Comparison of ENCODE assay signal across 34 cellular contexts in the genomic region with DNA sequence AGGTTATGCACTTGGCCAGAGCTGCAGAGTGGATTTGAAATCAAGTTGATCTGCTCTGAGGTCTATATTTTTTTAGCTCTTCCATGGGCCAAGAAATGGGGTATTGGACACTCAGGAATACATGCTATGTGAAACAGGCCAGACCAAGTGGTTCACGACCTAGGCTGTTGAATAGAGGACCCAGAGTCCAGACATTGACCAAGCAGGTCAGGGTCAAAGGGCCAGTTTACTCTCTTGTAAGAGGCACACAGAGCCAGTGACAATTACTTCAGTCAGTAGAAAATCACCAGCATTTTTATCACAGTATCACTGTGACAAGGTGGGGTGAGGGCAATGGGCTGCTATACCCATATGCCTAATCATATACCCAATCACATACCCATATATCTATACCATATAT.
"Had no signal": no experiment of that assay in that cellular context is flagged by ENCODE, and none has a peak within 500 bp of the region (broad histone marks: within the 10 kb centered on the region; RNA-seq: fewer than 3 reads in every experiment).

No MANE protein-coding gene starts in this region.

- H3K4me3 ChIP-seq: MG63 had no signal

- H3K27me3 ChIP-seq: MG63 had no signal

- H3K4me2 ChIP-seq: KMS-11 had no signal

- H3K9me3 ChIP-seq: MG63 had no signal

- H3K36me3 ChIP-seq: MG63 had no signal

- H3K9ac ChIP-seq: KMS-11 had no signal

- DNase-seq: Karpas-422, Kasumi-1, MG63, MM.1S, MV-4-11, NCI-H1048, NCI-H1092, NCI-H1092 treated with DMSO at 0.1 percent for 48 hours, NCI-H1105, NCI-H1105 treated with DMSO at 0.1 percent for 48 hours, NCI-H1417, NCI-H1417 treated with DMSO at 0.1 percent for 48 hours, NCI-H1436, NCI-H1436 treated with DMSO at 0.1 percent for 48 hours, NCI-H146, NCI-H1694, NCI-H1694 treated with DMSO at 0.1 percent for 48 hours, NCI-H187, NCI-H187 treated with DMSO at 0.1 percent for 48 hours, NCI-H1930, NCI-H2029, NCI-H2029 treated with DMSO at 0.1 percent for 48 hours, NCI-H2081, NCI-H2081 treated with DMSO at 0.1 percent for 48 hours, NCI-H2107, NCI-H2171, NCI-H2171 treated with DMSO at 0.1 percent for 48 hours, NCI-H2227 treated with DMSO at 0.1 percent for 48 hours, NCI-H226, NCI-H345, NCI-H446, NCI-H446 treated with DMSO at 0.1 percent for 48 hours, NCI-H510A had no signal

- H3K27ac ChIP-seq: KMS-11 had no signal
